15 cellular contexts compared by ENCODE assay signal in genomic region chr18:13379062-13379800, GRCh38.
DNase-seq lines count a peak whose midpoint lies in the region; ATAC-seq and TF ChIP-seq lines count a peak whose summit lies in the region.
"Had no signal": no experiment of that assay in that cellular context is flagged by ENCODE, and none has a peak within 500 bp of the region (broad histone marks: within the 10 kb centered on the region; RNA-seq: fewer than 3 reads in every experiment).

No MANE protein-coding gene starts in this region.

- no peak for TF ChIP-seq CTCF in heart left ventricle (IDR thresholded peaks at IDR 0.05)
- TF ChIP-seq CTCF in HFFc6 (IDR thresholded peaks at IDR 0.05) = no peak

- H3K27ac ChIP-seq in heart left ventricle (peak overlapping the region in 9 of 12 donors; percentile 15 to 82 (median 45)), substantia nigra (ENCODE audit: low read depth, low read length, poor library complexity, severe bottlenecking) (peak overlapping the region; percentile 19)
- H3K27ac ChIP-seq: WERI-Rb-1 had no signal

- ATAC-seq in activated CD8-positive, alpha-beta memory T cell treated with anti-CD3 and anti-CD28 coated beads, Interleukin-2, amount 10 ng/mL, durations not matched to agents 7 days and 5 days = no peak
- ATAC-seq in T-helper 17 cell (no peak), heart left ventricle (peak in 2 of 4 donors; percentile 18 to 36), HG03025 (IDR thresholded peaks at IDR 0.05; ENCODE audit: low FRiP score, unreplicated experiment) (no peak)

- no peak overlapping the region for H3K27ac Mint-ChIP-seq in activated CD8-positive, alpha-beta memory T cell treated with anti-CD3 and anti-CD28 coated beads, Interleukin-2, amount 10 ng/mL, durations not matched to agents 7 days and 5 days
- H3K27ac Mint-ChIP-seq in T-helper 17 cell = peak overlapping the region; percentile 100
- H3K27ac Mint-ChIP-seq in HFFc6 = no peak overlapping the region
- H3K27ac Mint-ChIP-seq: activated naive CD4-positive, alpha-beta T cell treated with anti-CD3 and anti-CD28 coated beads, Interleukin-2, amount 10 ng/mL, durations not matched to agents 7 days and 5 days had no signal

- H3K4me3 Mint-ChIP-seq in activated CD8-positive, alpha-beta memory T cell treated with anti-CD3 and anti-CD28 coated beads, Interleukin-2, amount 10 ng/mL, durations not matched to agents 7 days and 5 days = no peak overlapping the region
- H3K4me3 Mint-ChIP-seq in T-helper 17 cell = peak overlapping the region; percentile 82
- no peak overlapping the region for H3K4me3 Mint-ChIP-seq in HFFc6
- H3K4me3 Mint-ChIP-seq: activated naive CD4-positive, alpha-beta T cell treated with anti-CD3 and anti-CD28 coated beads, Interleukin-2, amount 10 ng/mL, durations not matched to agents 7 days and 5 days; dendritic cell treated with granulocyte-macrophage colony-stimulating factor and Interleukin-4, amounts not matched to agents 40 ng/mL and 50 ng/mL, for 4 days; immature natural killer cell; nephron progenitor cell had no signal

- H3K9me3 ChIP-seq in T-helper 17 cell (ENCODE audit: control insufficient read depth, low read length, poor library complexity, severe bottlenecking) (no peaks in the 10 kb centered on the region), heart left ventricle (no peaks in the 10 kb centered on the region)

- H3K36me3 ChIP-seq in heart left ventricle = no peaks in the 10 kb centered on the region
- H3K36me3 ChIP-seq: WERI-Rb-1 had no signal

- peaks cover 0 to 93% (median 76%) of the 10 kb centered on the region in 12 donors for H3K4me1 ChIP-seq in heart left ventricle

- intact Hi-C loops in heart left ventricle (cut with DNase I) = loop anchor here in 5 of 10 donors (5.0 to 10.0 kb wide), 5 partner anchors 77 to 162 kb away; partner anchors contain the start of gene LDLRAD4 (in 2 of the 5)

- H3K4me3 ChIP-seq in heart left ventricle = no peak overlapping the region

- CTCF ChIA-PET in activated CD8-positive, alpha-beta memory T cell treated with anti-CD3 and anti-CD28 coated beads, Interleukin-2, amount 10 ng/mL, durations not matched to agents 7 days and 5 days (lab: Charles Lee) = no interaction called here

- WGBS in heart left ventricle, 4 donors = 36 to 54% (median 43%) methylated on average over 6 to 7 of the region's 7 CpGs

- DNase-seq in activated CD8-positive, alpha-beta memory T cell treated with anti-CD3 and anti-CD28 coated beads, Interleukin-2, amount 50 U/mL, for 48 hours = peak; percentile 48
- no peak for DNase-seq in activated CD8-positive, alpha-beta memory T cell treated with anti-CD3 and anti-CD28 coated beads, Interleukin-2, amount 10 ng/mL, durations not matched to agents 7 days and 5 days
- DNase-seq in T-helper 17 cell = no peak
- peak in 1 of 5 donors; percentile 45 for DNase-seq in heart left ventricle
- DNase-seq in substantia nigra (lab: John Stamatoyannopoulos, UW) = peak in 2 of 49 donors; percentile 22 to 43
- DNase-seq in HFFc6 = no peak
- DNase-seq in NCI-H2081 treated with DMSO at 0.1 percent for 48 hours (lab: John Stamatoyannopoulos, UW) = no peak
- DNase-seq: activated naive CD4-positive, alpha-beta T cell treated with anti-CD3 and anti-CD28 coated beads, Interleukin-2, amount 10 ng/mL, durations not matched to agents 7 days and 5 days; immature natural killer cell; NCI-H526 treated with DMSO at 0.1 percent for 48 hours; nephron progenitor cell; SIG-M5; WERI-Rb-1 had no signal

- no peaks in the 10 kb centered on the region for H3K9me3 Mint-ChIP-seq in activated CD8-positive, alpha-beta memory T cell treated with anti-CD3 and anti-CD28 coated beads, Interleukin-2, amount 10 ng/mL, durations not matched to agents 7 days and 5 days (ENCODE audit: low read depth)
- peaks cover 11% of the 10 kb centered on the region; the same call in 1 of the 2 replicates for H3K9me3 Mint-ChIP-seq in HFFc6
- H3K9me3 Mint-ChIP-seq: activated naive CD4-positive, alpha-beta T cell treated with anti-CD3 and anti-CD28 coated beads, Interleukin-2, amount 10 ng/mL, durations not matched to agents 7 days and 5 days; dendritic cell treated with granulocyte-macrophage colony-stimulating factor and Interleukin-4, amounts not matched to agents 40 ng/mL and 50 ng/mL, for 4 days; immature natural killer cell; nephron progenitor cell had no signal

- H3K4me1 Mint-ChIP-seq in activated CD8-positive, alpha-beta memory T cell treated with anti-CD3 and anti-CD28 coated beads, Interleukin-2, amount 10 ng/mL, durations not matched to agents 7 days and 5 days = peaks cover 54% of the 10 kb centered on the region
- peaks cover 76% of the 10 kb centered on the region for H3K4me1 Mint-ChIP-seq in T-helper 17 cell
- H3K4me1 Mint-ChIP-seq in HFFc6 (ENCODE audit: low read depth) = peaks cover 29% of the 10 kb centered on the region

- H3K27me3 Mint-ChIP-seq in activated CD8-positive, alpha-beta memory T cell treated with anti-CD3 and anti-CD28 coated beads, Interleukin-2, amount 10 ng/mL, durations not matched to agents 7 days and 5 days = no peaks in the 10 kb centered on the region
- H3K27me3 Mint-ChIP-seq in T-helper 17 cell (no peaks in the 10 kb centered on the region), HFFc6 (ENCODE audit: insufficient read depth) (peaks cover 12% of the 10 kb centered on the region; the same call in 1 of the 2 replicates)

- no peak for TF ChIP-seq POLR2A in heart left ventricle (IDR thresholded peaks at IDR 0.05)

- no peaks in the 10 kb centered on the region for H3K27me3 ChIP-seq in heart left ventricle

- no peaks in the 10 kb centered on the region for H3K36me3 Mint-ChIP-seq in activated CD8-positive, alpha-beta memory T cell treated with anti-CD3 and anti-CD28 coated beads, Interleukin-2, amount 10 ng/mL, durations not matched to agents 7 days and 5 days
- H3K36me3 Mint-ChIP-seq in T-helper 17 cell (ENCODE audit: low read depth) (no peaks in the 10 kb centered on the region), HFFc6 (ENCODE audit: low read depth) (no peaks in the 10 kb centered on the region)
- H3K36me3 Mint-ChIP-seq: activated naive CD4-positive, alpha-beta T cell treated with anti-CD3 and anti-CD28 coated beads, Interleukin-2, amount 10 ng/mL, durations not matched to agents 7 days and 5 days; immature natural killer cell had no signal
